Comparison of ENCODE assay signal across 1 cellular context in genomic region chr3:140360332-140360731, GRCh38.
TF ChIP-seq lines count a peak whose summit lies in the region.

No MANE protein-coding gene starts in this region.

TF ChIP-seq in liver, 16 proteins besides CTCF, POLR2A, EP300 and RAD21 (continued from another document):
- no peak for TF ChIP-seq REST (IDR thresholded peaks at IDR 0.05)
